Comparison of ENCODE assay signal across 1 cellular context in the genomic region with DNA sequence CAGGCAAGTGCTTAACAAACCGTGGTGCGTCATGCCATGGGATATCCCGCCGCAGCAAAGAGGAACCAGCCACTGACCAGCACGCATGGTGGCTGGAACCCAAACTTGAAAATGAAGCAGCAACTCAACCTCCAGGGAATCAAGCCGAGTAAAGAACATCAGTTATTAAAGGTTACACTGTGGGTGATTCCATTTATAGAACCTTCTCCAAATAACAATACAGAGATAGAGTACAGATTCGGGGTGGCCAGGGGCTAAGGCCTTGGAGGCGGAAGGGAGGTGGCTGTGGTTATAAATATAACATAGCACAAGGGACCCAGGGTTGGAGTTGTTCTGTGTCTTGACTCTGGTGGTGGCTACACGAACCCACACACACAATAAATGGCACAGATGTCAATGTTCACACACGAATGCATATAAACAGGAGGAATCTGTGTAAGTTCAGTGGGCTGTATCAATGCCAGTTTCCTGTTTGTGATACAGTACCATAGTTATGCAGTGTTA.
TF ChIP-seq lines count a peak whose summit lies in the region.

No MANE protein-coding gene starts in this region.

TF ChIP-seq in GM12878, 131 proteins besides CTCF, POLR2A, EP300 and RAD21 (continued from another document and continues in another):
- TF ChIP-seq, protein P1, sequence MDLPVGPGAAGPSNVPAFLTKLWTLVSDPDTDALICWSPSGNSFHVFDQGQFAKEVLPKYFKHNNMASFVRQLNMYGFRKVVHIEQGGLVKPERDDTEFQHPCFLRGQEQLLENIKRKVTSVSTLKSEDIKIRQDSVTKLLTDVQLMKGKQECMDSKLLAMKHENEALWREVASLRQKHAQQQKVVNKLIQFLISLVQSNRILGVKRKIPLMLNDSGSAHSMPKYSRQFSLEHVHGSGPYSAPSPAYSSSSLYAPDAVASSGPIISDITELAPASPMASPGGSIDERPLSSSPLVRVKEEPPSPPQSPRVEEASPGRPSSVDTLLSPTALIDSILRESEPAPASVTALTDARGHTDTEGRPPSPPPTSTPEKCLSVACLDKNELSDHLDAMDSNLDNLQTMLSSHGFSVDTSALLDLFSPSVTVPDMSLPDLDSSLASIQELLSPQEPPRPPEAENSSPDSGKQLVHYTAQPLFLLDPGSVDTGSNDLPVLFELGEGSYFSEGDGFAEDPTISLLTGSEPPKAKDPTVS (IDR thresholded peaks at IDR 0.05; ENCODE audit: low read depth, low read length), result no peak
- TF ChIP-seq LARP7 (IDR thresholded peaks at IDR 0.05), result no peak
- TF ChIP-seq, protein P2, sequence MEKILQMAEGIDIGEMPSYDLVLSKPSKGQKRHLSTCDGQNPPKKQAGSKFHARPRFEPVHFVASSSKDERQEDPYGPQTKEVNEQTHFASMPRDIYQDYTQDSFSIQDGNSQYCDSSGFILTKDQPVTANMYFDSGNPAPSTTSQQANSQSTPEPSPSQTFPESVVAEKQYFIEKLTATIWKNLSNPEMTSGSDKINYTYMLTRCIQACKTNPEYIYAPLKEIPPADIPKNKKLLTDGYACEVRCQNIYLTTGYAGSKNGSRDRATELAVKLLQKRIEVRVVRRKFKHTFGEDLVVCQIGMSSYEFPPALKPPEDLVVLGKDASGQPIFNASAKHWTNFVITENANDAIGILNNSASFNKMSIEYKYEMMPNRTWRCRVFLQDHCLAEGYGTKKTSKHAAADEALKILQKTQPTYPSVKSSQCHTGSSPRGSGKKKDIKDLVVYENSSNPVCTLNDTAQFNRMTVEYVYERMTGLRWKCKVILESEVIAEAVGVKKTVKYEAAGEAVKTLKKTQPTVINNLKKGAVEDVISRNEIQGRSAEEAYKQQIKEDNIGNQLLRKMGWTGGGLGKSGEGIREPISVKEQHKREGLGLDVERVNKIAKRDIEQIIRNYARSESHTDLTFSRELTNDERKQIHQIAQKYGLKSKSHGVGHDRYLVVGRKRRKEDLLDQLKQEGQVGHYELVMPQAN (conservative IDR thresholded peaks at IDR 0.05), result no peak
- peak; percentile 86; the same call in 1 of the 2 replicates for TF ChIP-seq SPI1 (IDR thresholded peaks at IDR 0.05; ENCODE audit: borderline replicate concordance, insufficient read depth, low read depth, low read length)
- TF ChIP-seq, protein P3, sequence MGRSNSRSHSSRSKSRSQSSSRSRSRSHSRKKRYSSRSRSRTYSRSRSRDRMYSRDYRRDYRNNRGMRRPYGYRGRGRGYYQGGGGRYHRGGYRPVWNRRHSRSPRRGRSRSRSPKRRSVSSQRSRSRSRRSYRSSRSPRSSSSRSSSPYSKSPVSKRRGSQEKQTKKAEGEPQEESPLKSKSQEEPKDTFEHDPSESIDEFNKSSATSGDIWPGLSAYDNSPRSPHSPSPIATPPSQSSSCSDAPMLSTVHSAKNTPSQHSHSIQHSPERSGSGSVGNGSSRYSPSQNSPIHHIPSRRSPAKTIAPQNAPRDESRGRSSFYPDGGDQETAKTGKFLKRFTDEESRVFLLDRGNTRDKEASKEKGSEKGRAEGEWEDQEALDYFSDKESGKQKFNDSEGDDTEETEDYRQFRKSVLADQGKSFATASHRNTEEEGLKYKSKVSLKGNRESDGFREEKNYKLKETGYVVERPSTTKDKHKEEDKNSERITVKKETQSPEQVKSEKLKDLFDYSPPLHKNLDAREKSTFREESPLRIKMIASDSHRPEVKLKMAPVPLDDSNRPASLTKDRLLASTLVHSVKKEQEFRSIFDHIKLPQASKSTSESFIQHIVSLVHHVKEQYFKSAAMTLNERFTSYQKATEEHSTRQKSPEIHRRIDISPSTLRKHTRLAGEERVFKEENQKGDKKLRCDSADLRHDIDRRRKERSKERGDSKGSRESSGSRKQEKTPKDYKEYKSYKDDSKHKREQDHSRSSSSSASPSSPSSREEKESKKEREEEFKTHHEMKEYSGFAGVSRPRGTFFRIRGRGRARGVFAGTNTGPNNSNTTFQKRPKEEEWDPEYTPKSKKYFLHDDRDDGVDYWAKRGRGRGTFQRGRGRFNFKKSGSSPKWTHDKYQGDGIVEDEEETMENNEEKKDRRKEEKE (IDR thresholded peaks at IDR 0.05), result no peak
- TF ChIP-seq FOS (IDR thresholded peaks at IDR 0.05; ENCODE audit: borderline replicate concordance, extremely low read depth, insufficient read length), result no peak
- 0 out of 2 replicates have a peak, but pooled peaks have one; percentile 1 for TF ChIP-seq RAD51 (IDR thresholded peaks at IDR 0.05)
- TF ChIP-seq POU2F2 (IDR thresholded peaks at IDR 0.05; ENCODE audit: borderline replicate concordance, low read depth, low read length), result peak; percentile 90; the same call in 2 of the 3 replicates
- TF ChIP-seq ZNF24 (IDR thresholded peaks at IDR 0.05), result peak; percentile 11; the same call in 1 of the 2 replicates
- no peak for TF ChIP-seq SUZ12 (IDR thresholded peaks at IDR 0.05; ENCODE audit: unreplicated experiment)
- no peak for TF ChIP-seq STAT1 (conservative IDR thresholded peaks at IDR 0.05)
- TF ChIP-seq PAX8 (IDR thresholded peaks at IDR 0.05), result no peak
- no peak for TF ChIP-seq CBX5 (IDR thresholded peaks at IDR 0.05; ENCODE audit: low read depth)
- no peak for TF ChIP-seq CHD4 (IDR thresholded peaks at IDR 0.05)
- TF ChIP-seq NR2C2 (IDR thresholded peaks at IDR 0.05; ENCODE audit: borderline replicate concordance, control insufficient read depth, insufficient read length, low read depth), result no peak
- peak; percentile 95 for TF ChIP-seq FOXM1 (IDR thresholded peaks at IDR 0.05; ENCODE audit: low read depth, low read length)
- peak; percentile 85 for TF ChIP-seq IRF4 (IDR thresholded peaks at IDR 0.05; ENCODE audit: low read depth, low read length)
- TF ChIP-seq NFIC (IDR thresholded peaks at IDR 0.05; ENCODE audit: low read depth, low read length), result peak; percentile 90
- no peak for TF ChIP-seq MYB (IDR thresholded peaks at IDR 0.05; ENCODE audit: borderline replicate concordance, low read depth, low read length)
- TF ChIP-seq SMAD5 (IDR thresholded peaks at IDR 0.05; ENCODE audit: low read depth), result no peak
- TF ChIP-seq RFX5 (IDR thresholded peaks at IDR 0.05; ENCODE audit: low read depth, low read length), result no peak
- no peak for TF ChIP-seq SUPT20H (IDR thresholded peaks at IDR 0.05; ENCODE audit: borderline replicate concordance, control insufficient read depth, low read depth, low read length)
- TF ChIP-seq YBX1 (IDR thresholded peaks at IDR 0.05), result no peak
- no peak for TF ChIP-seq HDGF (IDR thresholded peaks at IDR 0.05)
- TF ChIP-seq ATF7 (IDR thresholded peaks at IDR 0.05; ENCODE audit: low read depth), result peak; percentile 80
- no peak for TF ChIP-seq NFYA (IDR thresholded peaks at IDR 0.05; ENCODE audit: borderline replicate concordance, low read depth, low read length)
- TF ChIP-seq TCF7 (IDR thresholded peaks at IDR 0.05; ENCODE audit: borderline replicate concordance), result no peak
- TF ChIP-seq, protein P4, sequence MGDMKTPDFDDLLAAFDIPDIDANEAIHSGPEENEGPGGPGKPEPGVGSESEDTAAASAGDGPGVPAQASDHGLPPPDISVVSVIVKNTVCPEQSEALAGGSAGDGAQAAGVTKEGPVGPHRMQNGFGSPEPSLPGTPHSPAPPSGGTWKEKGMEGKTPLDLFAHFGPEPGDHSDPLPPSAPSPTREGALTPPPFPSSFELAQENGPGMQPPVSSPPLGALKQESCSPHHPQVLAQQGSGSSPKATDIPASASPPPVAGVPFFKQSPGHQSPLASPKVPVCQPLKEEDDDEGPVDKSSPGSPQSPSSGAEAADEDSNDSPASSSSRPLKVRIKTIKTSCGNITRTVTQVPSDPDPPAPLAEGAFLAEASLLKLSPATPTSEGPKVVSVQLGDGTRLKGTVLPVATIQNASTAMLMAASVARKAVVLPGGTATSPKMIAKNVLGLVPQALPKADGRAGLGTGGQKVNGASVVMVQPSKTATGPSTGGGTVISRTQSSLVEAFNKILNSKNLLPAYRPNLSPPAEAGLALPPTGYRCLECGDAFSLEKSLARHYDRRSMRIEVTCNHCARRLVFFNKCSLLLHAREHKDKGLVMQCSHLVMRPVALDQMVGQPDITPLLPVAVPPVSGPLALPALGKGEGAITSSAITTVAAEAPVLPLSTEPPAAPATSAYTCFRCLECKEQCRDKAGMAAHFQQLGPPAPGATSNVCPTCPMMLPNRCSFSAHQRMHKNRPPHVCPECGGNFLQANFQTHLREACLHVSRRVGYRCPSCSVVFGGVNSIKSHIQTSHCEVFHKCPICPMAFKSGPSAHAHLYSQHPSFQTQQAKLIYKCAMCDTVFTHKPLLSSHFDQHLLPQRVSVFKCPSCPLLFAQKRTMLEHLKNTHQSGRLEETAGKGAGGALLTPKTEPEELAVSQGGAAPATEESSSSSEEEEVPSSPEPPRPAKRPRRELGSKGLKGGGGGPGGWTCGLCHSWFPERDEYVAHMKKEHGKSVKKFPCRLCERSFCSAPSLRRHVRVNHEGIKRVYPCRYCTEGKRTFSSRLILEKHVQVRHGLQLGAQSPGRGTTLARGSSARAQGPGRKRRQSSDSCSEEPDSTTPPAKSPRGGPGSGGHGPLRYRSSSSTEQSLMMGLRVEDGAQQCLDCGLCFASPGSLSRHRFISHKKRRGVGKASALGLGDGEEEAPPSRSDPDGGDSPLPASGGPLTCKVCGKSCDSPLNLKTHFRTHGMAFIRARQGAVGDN (IDR thresholded peaks at IDR 0.05), result 0 out of 2 replicates have a peak, but pooled peaks have one; percentile 41
- TF ChIP-seq NR2C1 (IDR thresholded peaks at IDR 0.05), result no peak
- TF ChIP-seq KAT2A (conservative IDR thresholded peaks at IDR 0.05; ENCODE audit: control insufficient read depth, low read depth, low read length), result no peak
- TF ChIP-seq, protein P5, sequence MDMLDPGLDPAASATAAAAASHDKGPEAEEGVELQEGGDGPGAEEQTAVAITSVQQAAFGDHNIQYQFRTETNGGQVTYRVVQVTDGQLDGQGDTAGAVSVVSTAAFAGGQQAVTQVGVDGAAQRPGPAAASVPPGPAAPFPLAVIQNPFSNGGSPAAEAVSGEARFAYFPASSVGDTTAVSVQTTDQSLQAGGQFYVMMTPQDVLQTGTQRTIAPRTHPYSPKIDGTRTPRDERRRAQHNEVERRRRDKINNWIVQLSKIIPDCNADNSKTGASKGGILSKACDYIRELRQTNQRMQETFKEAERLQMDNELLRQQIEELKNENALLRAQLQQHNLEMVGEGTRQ (IDR thresholded peaks at IDR 0.05; ENCODE audit: borderline replicate concordance, low read depth, low read length), result no peak
- TF ChIP-seq SP1 (IDR thresholded peaks at IDR 0.05; ENCODE audit: low read depth, low read length), result peak; percentile 82
- peak; percentile 92 for TF ChIP-seq IKZF1 (conservative IDR thresholded peaks at IDR 0.05)
- TF ChIP-seq ZSCAN29 (IDR thresholded peaks at IDR 0.05), result no peak
- TF ChIP-seq, protein P6, sequence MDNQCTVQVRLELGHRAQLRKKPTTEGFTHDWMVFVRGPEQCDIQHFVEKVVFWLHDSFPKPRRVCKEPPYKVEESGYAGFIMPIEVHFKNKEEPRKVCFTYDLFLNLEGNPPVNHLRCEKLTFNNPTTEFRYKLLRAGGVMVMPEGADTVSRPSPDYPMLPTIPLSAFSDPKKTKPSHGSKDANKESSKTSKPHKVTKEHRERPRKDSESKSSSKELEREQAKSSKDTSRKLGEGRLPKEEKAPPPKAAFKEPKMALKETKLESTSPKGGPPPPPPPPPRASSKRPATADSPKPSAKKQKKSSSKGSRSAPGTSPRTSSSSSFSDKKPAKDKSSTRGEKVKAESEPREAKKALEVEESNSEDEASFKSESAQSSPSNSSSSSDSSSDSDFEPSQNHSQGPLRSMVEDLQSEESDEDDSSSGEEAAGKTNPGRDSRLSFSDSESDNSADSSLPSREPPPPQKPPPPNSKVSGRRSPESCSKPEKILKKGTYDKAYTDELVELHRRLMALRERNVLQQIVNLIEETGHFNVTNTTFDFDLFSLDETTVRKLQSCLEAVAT (IDR thresholded peaks at IDR 0.05), result peak; percentile 69; the same call in 1 of the 2 replicates
- TF ChIP-seq, protein P7, sequence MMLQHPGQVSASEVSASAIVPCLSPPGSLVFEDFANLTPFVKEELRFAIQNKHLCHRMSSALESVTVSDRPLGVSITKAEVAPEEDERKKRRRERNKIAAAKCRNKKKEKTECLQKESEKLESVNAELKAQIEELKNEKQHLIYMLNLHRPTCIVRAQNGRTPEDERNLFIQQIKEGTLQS (IDR thresholded peaks at IDR 0.05; ENCODE audit: borderline replicate concordance, extremely low read depth, low read depth, low read length), result no peak
- TF ChIP-seq MXI1 (IDR thresholded peaks at IDR 0.05; ENCODE audit: low read depth, low read length), result 0 out of 2 replicates have a peak, but pooled peaks have one; percentile 35
- TF ChIP-seq EED (IDR thresholded peaks at IDR 0.05; ENCODE audit: low read depth), result peak; percentile 95
- TF ChIP-seq CBX3 (IDR thresholded peaks at IDR 0.05; ENCODE audit: borderline replicate concordance, low read depth), result no peak
- TF ChIP-seq, protein P8, sequence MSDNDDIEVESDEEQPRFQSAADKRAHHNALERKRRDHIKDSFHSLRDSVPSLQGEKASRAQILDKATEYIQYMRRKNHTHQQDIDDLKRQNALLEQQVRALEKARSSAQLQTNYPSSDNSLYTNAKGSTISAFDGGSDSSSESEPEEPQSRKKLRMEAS (IDR thresholded peaks at IDR 0.05; ENCODE audit: low read depth, low read length), result no peak
- peak; percentile 52; the same call in 1 of the 2 replicates for TF ChIP-seq MEF2A (IDR thresholded peaks at IDR 0.05; ENCODE audit: insufficient read depth, low read depth, low read length)
- no peak for TF ChIP-seq POLR2AphosphoS2 (IDR thresholded peaks at IDR 0.05; ENCODE audit: low read depth, low read length)
- TF ChIP-seq ETV6 (conservative IDR thresholded peaks at IDR 0.05 in 1 of 2, IDR thresholded peaks at IDR 0.05 in 1 of 2; ENCODE audit: borderline replicate concordance in 1 of 2, low read depth in 1 of 2), result peak in 1 of 2 experiments; percentile 26; a peak in 1 of 4 replicates
- 0 out of 2 replicates have a peak, but pooled peaks have one; percentile 35 for TF ChIP-seq ZBED1 (IDR thresholded peaks at IDR 0.05; ENCODE audit: borderline replicate concordance)
- TF ChIP-seq KLF5 (IDR thresholded peaks at IDR 0.05; ENCODE audit: partially characterized antibody), result peak; percentile 88
- TF ChIP-seq ZNF274 (IDR thresholded peaks at IDR 0.05; ENCODE audit: insufficient read depth, insufficient read length), result no peak
- TF ChIP-seq CBFB (IDR thresholded peaks at IDR 0.05; ENCODE audit: low read depth), result peak; percentile 87
- TF ChIP-seq, protein P9, sequence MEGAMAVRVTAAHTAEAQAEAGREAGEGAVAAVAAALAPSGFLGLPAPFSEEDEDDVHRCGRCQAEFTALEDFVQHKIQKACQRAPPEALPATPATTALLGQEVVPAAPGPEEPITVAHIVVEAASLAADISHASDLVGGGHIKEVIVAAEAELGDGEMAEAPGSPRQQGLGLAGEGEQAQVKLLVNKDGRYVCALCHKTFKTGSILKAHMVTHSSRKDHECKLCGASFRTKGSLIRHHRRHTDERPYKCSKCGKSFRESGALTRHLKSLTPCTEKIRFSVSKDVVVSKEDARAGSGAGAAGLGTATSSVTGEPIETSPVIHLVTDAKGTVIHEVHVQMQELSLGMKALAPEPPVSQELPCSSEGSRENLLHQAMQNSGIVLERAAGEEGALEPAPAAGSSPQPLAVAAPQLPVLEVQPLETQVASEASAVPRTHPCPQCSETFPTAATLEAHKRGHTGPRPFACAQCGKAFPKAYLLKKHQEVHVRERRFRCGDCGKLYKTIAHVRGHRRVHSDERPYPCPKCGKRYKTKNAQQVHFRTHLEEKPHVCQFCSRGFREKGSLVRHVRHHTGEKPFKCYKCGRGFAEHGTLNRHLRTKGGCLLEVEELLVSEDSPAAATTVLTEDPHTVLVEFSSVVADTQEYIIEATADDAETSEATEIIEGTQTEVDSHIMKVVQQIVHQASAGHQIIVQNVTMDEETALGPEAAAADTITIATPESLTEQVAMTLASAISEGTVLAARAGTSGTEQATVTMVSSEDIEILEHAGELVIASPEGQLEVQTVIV (IDR thresholded peaks at IDR 0.05; ENCODE audit: borderline replicate concordance, partially characterized antibody), result no peak
- no peak for TF ChIP-seq JUND (IDR thresholded peaks at IDR 0.05; ENCODE audit: low read depth, low read length)
